ENCODE assay signal across 1 cellular context in genomic region chr4:48963042-48963679, GRCh38.
A peak's percentile ranks its signal among the peaks of the same experiment; 100 is the strongest.
TF ChIP-seq lines count a peak whose summit lies in the region.

No MANE protein-coding gene starts in this region.

TF ChIP-seq in HepG2, 621 proteins besides CTCF, POLR2A, EP300 and RAD21 (continued from another document and continues in another):
- TF ChIP-seq, protein P1, sequence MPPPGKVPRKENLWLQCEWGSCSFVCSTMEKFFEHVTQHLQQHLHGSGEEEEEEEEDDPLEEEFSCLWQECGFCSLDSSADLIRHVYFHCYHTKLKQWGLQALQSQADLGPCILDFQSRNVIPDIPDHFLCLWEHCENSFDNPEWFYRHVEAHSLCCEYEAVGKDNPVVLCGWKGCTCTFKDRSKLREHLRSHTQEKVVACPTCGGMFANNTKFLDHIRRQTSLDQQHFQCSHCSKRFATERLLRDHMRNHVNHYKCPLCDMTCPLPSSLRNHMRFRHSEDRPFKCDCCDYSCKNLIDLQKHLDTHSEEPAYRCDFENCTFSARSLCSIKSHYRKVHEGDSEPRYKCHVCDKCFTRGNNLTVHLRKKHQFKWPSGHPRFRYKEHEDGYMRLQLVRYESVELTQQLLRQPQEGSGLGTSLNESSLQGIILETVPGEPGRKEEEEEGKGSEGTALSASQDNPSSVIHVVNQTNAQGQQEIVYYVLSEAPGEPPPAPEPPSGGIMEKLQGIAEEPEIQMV (CRISPR knock-in tag; IDR thresholded peaks at IDR 0.05; ENCODE audit: low read depth), result no peak
- 0 out of 2 replicates have a peak, but pooled peaks have one; percentile 35 for TF ChIP-seq SMAD3 (CRISPR knock-in tag; IDR thresholded peaks at IDR 0.05)
- TF ChIP-seq MIXL1 (CRISPR knock-in tag; IDR thresholded peaks at IDR 0.05), result 0 out of 2 replicates have a peak, but pooled peaks have one; percentile 43
- TF ChIP-seq, protein P2, sequence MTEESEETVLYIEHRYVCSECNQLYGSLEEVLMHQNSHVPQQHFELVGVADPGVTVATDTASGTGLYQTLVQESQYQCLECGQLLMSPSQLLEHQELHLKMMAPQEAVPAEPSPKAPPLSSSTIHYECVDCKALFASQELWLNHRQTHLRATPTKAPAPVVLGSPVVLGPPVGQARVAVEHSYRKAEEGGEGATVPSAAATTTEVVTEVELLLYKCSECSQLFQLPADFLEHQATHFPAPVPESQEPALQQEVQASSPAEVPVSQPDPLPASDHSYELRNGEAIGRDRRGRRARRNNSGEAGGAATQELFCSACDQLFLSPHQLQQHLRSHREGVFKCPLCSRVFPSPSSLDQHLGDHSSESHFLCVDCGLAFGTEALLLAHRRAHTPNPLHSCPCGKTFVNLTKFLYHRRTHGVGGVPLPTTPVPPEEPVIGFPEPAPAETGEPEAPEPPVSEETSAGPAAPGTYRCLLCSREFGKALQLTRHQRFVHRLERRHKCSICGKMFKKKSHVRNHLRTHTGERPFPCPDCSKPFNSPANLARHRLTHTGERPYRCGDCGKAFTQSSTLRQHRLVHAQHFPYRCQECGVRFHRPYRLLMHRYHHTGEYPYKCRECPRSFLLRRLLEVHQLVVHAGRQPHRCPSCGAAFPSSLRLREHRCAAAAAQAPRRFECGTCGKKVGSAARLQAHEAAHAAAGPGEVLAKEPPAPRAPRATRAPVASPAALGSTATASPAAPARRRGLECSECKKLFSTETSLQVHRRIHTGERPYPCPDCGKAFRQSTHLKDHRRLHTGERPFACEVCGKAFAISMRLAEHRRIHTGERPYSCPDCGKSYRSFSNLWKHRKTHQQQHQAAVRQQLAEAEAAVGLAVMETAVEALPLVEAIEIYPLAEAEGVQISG (CRISPR knock-in tag; IDR thresholded peaks at IDR 0.05), result 0 out of 2 replicates have a peak, but pooled peaks have one; percentile 21
- 0 out of 2 replicates have a peak, but pooled peaks have one; percentile 22 for TF ChIP-seq FOXA3 (CRISPR knock-in tag; IDR thresholded peaks at IDR 0.05)
- TF ChIP-seq ZNF263 (CRISPR knock-in tag; IDR thresholded peaks at IDR 0.05), result no peak
- TF ChIP-seq GATAD2A (CRISPR knock-in tag; IDR thresholded peaks at IDR 0.05), result 0 out of 2 replicates have a peak, but pooled peaks have one; percentile 27
- TF ChIP-seq MAFF (IDR thresholded peaks at IDR 0.05; ENCODE audit: low read depth, low read length), result peak; percentile 68; the same call in 1 of the 2 replicates
- TF ChIP-seq YY1 (IDR thresholded peaks at IDR 0.05; ENCODE audit: insufficient read depth, insufficient replicate concordance, low read depth, low read length), result peak; percentile 36
- TF ChIP-seq NCOA5 (CRISPR knock-in tag; IDR thresholded peaks at IDR 0.05), result no peak
- TF ChIP-seq ZNF337 (CRISPR knock-in tag; IDR thresholded peaks at IDR 0.05; ENCODE audit: borderline replicate concordance, low read depth), result no peak
- TF ChIP-seq, protein P3, sequence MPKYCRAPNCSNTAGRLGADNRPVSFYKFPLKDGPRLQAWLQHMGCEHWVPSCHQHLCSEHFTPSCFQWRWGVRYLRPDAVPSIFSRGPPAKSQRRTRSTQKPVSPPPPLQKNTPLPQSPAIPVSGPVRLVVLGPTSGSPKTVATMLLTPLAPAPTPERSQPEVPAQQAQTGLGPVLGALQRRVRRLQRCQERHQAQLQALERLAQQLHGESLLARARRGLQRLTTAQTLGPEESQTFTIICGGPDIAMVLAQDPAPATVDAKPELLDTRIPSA (CRISPR knock-in tag; IDR thresholded peaks at IDR 0.05; ENCODE audit: borderline replicate concordance), result no peak
- no peak for TF ChIP-seq ZNF282 (IDR thresholded peaks at IDR 0.05; ENCODE audit: partially characterized antibody)
- no peak for TF ChIP-seq CEBPG (CRISPR knock-in tag; IDR thresholded peaks at IDR 0.05)
- TF ChIP-seq NFKBIZ (CRISPR knock-in tag; IDR thresholded peaks at IDR 0.05), result no peak
- TF ChIP-seq ZNF577 (CRISPR knock-in tag; IDR thresholded peaks at IDR 0.05; ENCODE audit: borderline replicate concordance, low read depth), result no peak
- 0 out of 2 replicates have a peak, but pooled peaks have one; percentile 22 for TF ChIP-seq DRAP1 (CRISPR knock-in tag; IDR thresholded peaks at IDR 0.05)
- no peak for TF ChIP-seq ZBTB40 (IDR thresholded peaks at IDR 0.05)
- no peak for TF ChIP-seq ZBTB40 (CRISPR knock-in tag; IDR thresholded peaks at IDR 0.05)
- no peak for TF ChIP-seq ATF7-NPFF (CRISPR knock-in tag; IDR thresholded peaks at IDR 0.05; ENCODE audit: low read depth)
- peak; percentile 91 for TF ChIP-seq STAG1 (CRISPR knock-in tag; IDR thresholded peaks at IDR 0.05)
- no peak for TF ChIP-seq ASH2L (IDR thresholded peaks at IDR 0.05; ENCODE audit: insufficient read length, low read depth, low read length)
- no peak for TF ChIP-seq NFE2L2 (IDR thresholded peaks at IDR 0.05; ENCODE audit: low read length)
- TF ChIP-seq MED13 (CRISPR knock-in tag; IDR thresholded peaks at IDR 0.05), result no peak
- no peak for TF ChIP-seq ZNF607 (CRISPR knock-in tag; IDR thresholded peaks at IDR 0.05; ENCODE audit: borderline replicate concordance)
- no peak for TF ChIP-seq ZFP41 (CRISPR knock-in tag; IDR thresholded peaks at IDR 0.05; ENCODE audit: borderline replicate concordance)
- TF ChIP-seq MAFK (conservative IDR thresholded peaks at IDR 0.05 in 1 of 2, IDR thresholded peaks at IDR 0.05 in 1 of 2; ENCODE audit: low read length in 2 of 2), result peak; percentile 62 to 63
- TF ChIP-seq ZNF331 (CRISPR knock-in tag; IDR thresholded peaks at IDR 0.05), result 0 out of 2 replicates have a peak, but pooled peaks have one; percentile 21
- TF ChIP-seq NR2F6 (IDR thresholded peaks at IDR 0.05), result no peak
- TF ChIP-seq NR2F6 (CRISPR knock-in tag; IDR thresholded peaks at IDR 0.05), result peak; percentile 9; the same call in 1 of the 2 replicates
- no peak for TF ChIP-seq ZNF749 (CRISPR knock-in tag; IDR thresholded peaks at IDR 0.05; ENCODE audit: borderline replicate concordance)
- TF ChIP-seq PHF21A (CRISPR knock-in tag; IDR thresholded peaks at IDR 0.05), result no peak
- TF ChIP-seq ZGPAT (CRISPR knock-in tag; IDR thresholded peaks at IDR 0.05), result 0 out of 2 replicates have a peak, but pooled peaks have one; percentile 29
- peak; percentile 27; the same call in 1 of the 2 replicates for TF ChIP-seq THAP11 (CRISPR knock-in tag; IDR thresholded peaks at IDR 0.05)
- peak; percentile 27; the same call in 1 of the 2 replicates for TF ChIP-seq THRA (CRISPR knock-in tag; IDR thresholded peaks at IDR 0.05; ENCODE audit: borderline replicate concordance)
- TF ChIP-seq HMG20A (CRISPR knock-in tag; IDR thresholded peaks at IDR 0.05; ENCODE audit: borderline replicate concordance), result 0 out of 2 replicates have a peak, but pooled peaks have one; percentile 25
- TF ChIP-seq, protein P4, sequence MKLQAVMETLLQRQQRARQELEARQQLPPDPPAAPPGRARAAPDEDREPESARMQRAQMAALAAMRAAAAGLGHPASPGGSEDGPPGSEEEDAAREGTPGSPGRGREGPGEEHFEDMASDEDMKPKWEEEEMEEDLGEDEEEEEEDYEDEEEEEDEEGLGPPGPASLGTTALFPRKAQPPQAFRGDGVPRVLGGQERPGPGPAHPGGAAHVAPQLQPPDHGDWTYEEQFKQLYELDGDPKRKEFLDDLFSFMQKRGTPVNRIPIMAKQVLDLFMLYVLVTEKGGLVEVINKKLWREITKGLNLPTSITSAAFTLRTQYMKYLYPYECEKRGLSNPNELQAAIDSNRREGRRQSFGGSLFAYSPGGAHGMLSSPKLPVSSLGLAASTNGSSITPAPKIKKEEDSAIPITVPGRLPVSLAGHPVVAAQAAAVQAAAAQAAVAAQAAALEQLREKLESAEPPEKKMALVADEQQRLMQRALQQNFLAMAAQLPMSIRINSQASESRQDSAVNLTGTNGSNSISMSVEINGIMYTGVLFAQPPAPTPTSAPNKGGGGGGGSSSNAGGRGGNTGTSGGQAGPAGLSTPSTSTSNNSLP (IDR thresholded peaks at IDR 0.05; ENCODE audit: low read depth, low read length), result peak; percentile 86
- TF ChIP-seq, protein P5, sequence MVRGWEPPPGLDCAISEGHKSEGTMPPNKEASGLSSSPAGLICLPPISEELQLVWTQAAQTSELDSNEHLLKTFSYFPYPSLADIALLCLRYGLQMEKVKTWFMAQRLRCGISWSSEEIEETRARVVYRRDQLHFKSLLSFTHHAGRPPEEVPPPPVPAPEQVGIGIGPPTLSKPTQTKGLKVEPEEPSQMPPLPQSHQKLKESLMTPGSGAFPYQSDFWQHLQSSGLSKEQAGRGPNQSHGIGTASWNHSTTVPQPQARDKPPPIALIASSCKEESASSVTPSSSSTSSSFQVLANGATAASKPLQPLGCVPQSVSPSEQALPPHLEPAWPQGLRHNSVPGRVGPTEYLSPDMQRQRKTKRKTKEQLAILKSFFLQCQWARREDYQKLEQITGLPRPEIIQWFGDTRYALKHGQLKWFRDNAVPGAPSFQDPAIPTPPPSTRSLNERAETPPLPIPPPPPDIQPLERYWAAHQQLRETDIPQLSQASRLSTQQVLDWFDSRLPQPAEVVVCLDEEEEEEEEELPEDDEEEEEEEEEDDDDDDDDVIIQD (CRISPR knock-in tag; IDR thresholded peaks at IDR 0.05; ENCODE audit: low read depth), result 0 out of 2 replicates have a peak, but pooled peaks have one; percentile 16
